ENCODE assay signal across 1 cellular context in the genomic region with DNA sequence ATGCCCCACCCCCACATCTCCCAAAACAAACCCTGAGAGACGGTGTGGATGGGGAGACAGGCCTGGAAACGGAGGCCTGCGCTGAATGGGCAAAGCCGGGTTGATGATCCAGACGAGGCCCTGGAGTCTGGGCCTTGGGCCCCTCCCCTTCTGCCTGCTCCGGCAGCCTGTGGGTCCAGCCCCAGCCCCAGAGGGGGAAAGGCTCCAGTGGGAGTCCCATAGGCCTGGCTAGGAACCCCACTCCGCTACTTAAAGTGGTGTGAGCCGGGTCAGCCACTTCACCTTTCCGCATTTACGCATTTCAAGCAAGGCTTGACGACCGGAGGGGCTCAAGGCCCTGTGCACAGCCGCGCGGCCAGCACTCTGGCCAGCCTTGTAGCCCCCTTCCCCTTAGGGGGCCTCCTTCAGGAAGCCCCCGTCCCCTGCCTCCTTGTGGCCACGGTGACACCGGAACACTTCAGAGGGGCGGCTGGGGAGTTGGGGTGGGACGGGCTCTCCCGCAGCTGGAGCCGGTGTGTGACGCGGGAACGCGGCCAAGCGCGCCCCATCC.
TF ChIP-seq lines count a peak whose summit lies in the region.

No MANE protein-coding gene starts in this region.

TF ChIP-seq in SK-N-SH, 30 proteins besides CTCF, POLR2A, EP300 and RAD21 (continued from another document):
- TF ChIP-seq, protein P1, sequence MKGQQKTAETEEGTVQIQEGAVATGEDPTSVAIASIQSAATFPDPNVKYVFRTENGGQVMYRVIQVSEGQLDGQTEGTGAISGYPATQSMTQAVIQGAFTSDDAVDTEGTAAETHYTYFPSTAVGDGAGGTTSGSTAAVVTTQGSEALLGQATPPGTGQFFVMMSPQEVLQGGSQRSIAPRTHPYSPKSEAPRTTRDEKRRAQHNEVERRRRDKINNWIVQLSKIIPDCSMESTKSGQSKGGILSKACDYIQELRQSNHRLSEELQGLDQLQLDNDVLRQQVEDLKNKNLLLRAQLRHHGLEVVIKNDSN (IDR thresholded peaks at IDR 0.05; ENCODE audit: borderline replicate concordance, low read depth) = no peak
- TF ChIP-seq MEF2A (IDR thresholded peaks at IDR 0.05; ENCODE audit: borderline replicate concordance, low read depth) (no peak), EZH2phosphoT487 (IDR thresholded peaks at IDR 0.05; ENCODE audit: borderline replicate concordance, low read depth) (no peak)
